In the genomic region with DNA sequence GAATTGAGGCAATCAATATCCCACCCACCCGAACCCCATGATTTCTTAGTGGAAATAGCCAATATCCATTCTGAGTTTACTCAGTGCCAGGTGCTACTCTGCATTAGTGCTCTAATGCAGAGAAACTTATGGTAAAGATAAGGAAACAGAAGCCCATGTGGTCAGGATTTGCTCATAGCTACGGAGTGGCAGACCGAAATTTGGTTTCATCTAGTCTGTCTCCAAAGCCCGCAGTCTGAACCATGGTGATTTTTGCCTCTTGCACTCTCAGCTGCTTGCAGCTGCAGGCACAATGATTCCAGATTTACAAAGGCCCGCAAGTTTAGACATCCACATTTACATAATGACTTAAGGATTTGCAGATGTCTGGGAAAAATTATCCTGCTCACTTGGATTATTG, we compare ENCODE assay signal across 27 cellular contexts.
"Had no signal": no experiment of that assay in that cellular context is flagged by ENCODE, and none has a peak within 500 bp of the region (broad histone marks: within the 10 kb centered on the region; RNA-seq: fewer than 3 reads in every experiment).

No MANE protein-coding gene starts in this region.

- H3K4me2 ChIP-seq: PC-9 had no signal

- H3K27ac ChIP-seq: PC-9, Peyer's patch, SJCRH30 had no signal

- DNase-seq: IMR-90; Karpas-422; KG1; MG63; NCI-H1092; NCI-H1105 treated with DMSO at 0.1 percent for 48 hours; NCI-H1417 treated with DMSO at 0.1 percent for 48 hours; NCI-H146; NCI-H1694 treated with DMSO at 0.1 percent for 48 hours; NCI-H1930; NCI-H2081; NCI-H2171; NCI-H226; NCI-H446; NCI-H510A; NCI-H524 treated with DMSO at 0.1 percent for 48 hours; NCI-H69; NCI-H774; NK-92 treated with Interleukin-12 subunit alpha and Interleukin-12 subunit beta, amount 100 ng/mL, for 24 hours; OCI-M1; PC-9; Peyer's patch; SHP77 treated with DMSO at 0.1 percent for 48 hours; SJCRH30 had no signal

- H3K4me1 ChIP-seq: Peyer's patch, SJCRH30 had no signal

- H3K36me3 ChIP-seq: MG63, Peyer's patch, SJCRH30 had no signal

- H2AFZ ChIP-seq: PC-9 had no signal

- H3K27me3 ChIP-seq: MG63, Peyer's patch, SJCRH30 had no signal

- ATAC-seq: HepG2, Right ventricle myocardium inferior, SK-N-SH treated with all-trans-retinoic acid at 6 μM for 48 hours had no signal

- H3K9me3 ChIP-seq: Peyer's patch, SJCRH30 had no signal

- H3K4me3 ChIP-seq: MG63, PC-9, Peyer's patch, SJCRH30 had no signal
